8 cellular contexts compared by ENCODE assay signal in genomic region chr12:16346931-16347330, GRCh38. TPM values are rescaled to one million over a fixed set of nuclear protein-coding genes. Genes with fewer than 3 reads are reported as not detected.
DNase-seq lines count a peak whose midpoint lies in the region; TF ChIP-seq lines count a peak whose summit lies in the region.
"Had no signal": no experiment of that assay in that cellular context is flagged by ENCODE, and none has a peak within 500 bp of the region (broad histone marks: within the 10 kb centered on the region; RNA-seq: fewer than 3 reads in every experiment).

No MANE protein-coding gene starts in this region.

- H3K9me3 ChIP-seq in liver (ENCODE audit: control insufficient read depth in 4 of 4, low read length in 3 of 4) (peaks cover 0 to 1% (median 0%) of the 10 kb centered on the region in 4 donors), tibial nerve (no peaks in the 10 kb centered on the region)

- peaks cover 37% of the 10 kb centered on the region for H3K4me1 Mint-ChIP-seq in chondrocyte (ENCODE audit: low read depth)

- H3K9ac ChIP-seq in liver (ENCODE audit: low read depth in 1 of 2, low read length in 2 of 2), result peak overlapping the region in 1 of 2 donors; percentile 77

- TF ChIP-seq RAD21 in liver (IDR thresholded peaks at IDR 0.05), result no peak

- H3K27me3 Mint-ChIP-seq in chondrocyte (ENCODE audit: low read depth), result no peaks in the 10 kb centered on the region

- H3K27me3 ChIP-seq in liver (ENCODE audit: control insufficient read depth in 4 of 4, insufficient read depth in 4 of 4, low read length in 3 of 4) (no peaks in the 10 kb centered on the region), tibial nerve (no peaks in the 10 kb centered on the region)

- H3K9me3 Mint-ChIP-seq in chondrocyte (ENCODE audit: low read depth), result peaks cover 8% of the 10 kb centered on the region

- peak overlapping the region; percentile 84 to 93 for H3K27ac ChIP-seq in liver (ENCODE audit: low read depth in 1 of 2, low read length in 2 of 2)
- H3K27ac ChIP-seq in tibial nerve, result peak overlapping the region in 3 of 4 donors; percentile 25 to 73 (median 57)

- no peak overlapping the region for H3K27ac Mint-ChIP-seq in chondrocyte (ENCODE audit: unreplicated experiment)

- H3K36me3 ChIP-seq in liver (ENCODE audit: control insufficient read depth in 4 of 4, insufficient read depth in 3 of 4, low read depth in 1 of 4, low read length in 3 of 4) (peaks cover 0 to 2% (median 0%) of the 10 kb centered on the region in 4 donors), tibial nerve (no peaks in the 10 kb centered on the region)

- no peaks in the 10 kb centered on the region for H3K36me3 Mint-ChIP-seq in chondrocyte (ENCODE audit: low read depth)

- H3K4me3 ChIP-seq in NB4 (ENCODE audit: low read depth, low read length) (peak overlapping the region; percentile 97), liver (ENCODE audit: low read depth in 1 of 3, low read length in 3 of 3) (peak overlapping the region; percentile 66 to 96 (median 86)), tibial nerve (peak overlapping the region; percentile 26 to 50 (median 38))

- H3K4me3 Mint-ChIP-seq in chondrocyte (ENCODE audit: unreplicated experiment), result peak overlapping the region; percentile 84

- peaks cover 0 to 40% (median 19%) of the 10 kb centered on the region in 4 donors for H3K4me1 ChIP-seq in liver (ENCODE audit: control insufficient read depth in 4 of 4, insufficient read depth in 4 of 4, low read length in 3 of 4)
- peaks cover 0 to 13% (median 0%) of the 10 kb centered on the region in 4 donors for H3K4me1 ChIP-seq in tibial nerve

- no peak for TF ChIP-seq CTCF in NB4 (IDR thresholded peaks at IDR 0.05; ENCODE audit: low read depth, low read length)
- TF ChIP-seq CTCF in chondrocyte (IDR thresholded peaks at IDR 0.05), result no peak
- TF ChIP-seq CTCF in liver (IDR thresholded peaks at IDR 0.05; ENCODE audit: low read depth, low read length, missing input control), result no peak
- no peak for TF ChIP-seq CTCF in tibial nerve (IDR thresholded peaks at IDR 0.05)

- WGBS in liver, result 28% methylated on average over 6 of the region's 6 CpGs
- WGBS in tibial nerve, 2 donors, result 70% methylated on average over 6 of the region's 6 CpGs

- DNase-seq in NB4 (ENCODE audit: low read depth), result peak; percentile 26
- DNase-seq in chondrocyte (ENCODE audit: low spot score), result no peak
- no peak for DNase-seq in tibial nerve (ENCODE audit: low spot score in 2 of 2)
- no peak for DNase-seq in NCI-H146 (lab: John Stamatoyannopoulos, UW)
- no peak for DNase-seq in activated T-cell treated with anti-CD3 and anti-CD28 coated beads for 4 hours
- DNase-seq in SW 1271 (lab: John Stamatoyannopoulos, UW), result no peak
- DNase-seq: activated CD4-positive, alpha-beta T cell treated with anti-CD3 and anti-CD28 coated beads for 4 hours had no signal

- no peak for TF ChIP-seq EP300 in tibial nerve (IDR thresholded peaks at IDR 0.05)

- no peak for TF ChIP-seq POLR2A in NB4 (IDR thresholded peaks at IDR 0.05; ENCODE audit: extremely low read depth, insufficient read length)
- no peak for TF ChIP-seq POLR2A in tibial nerve (IDR thresholded peaks at IDR 0.05)

TF ChIP-seq in liver, 16 proteins besides CTCF, POLR2A, EP300 and RAD21:
- TF ChIP-seq SP1 (IDR thresholded peaks at IDR 0.05) (no peak), FOXA2 (IDR thresholded peaks at IDR 0.05) (peak; percentile 4), RXRA (IDR thresholded peaks at IDR 0.05) (peak in 1 of 2 donors; percentile 51), HNF4A (conservative IDR thresholded peaks at IDR 0.05) (peak; percentile 73 to 78), HNF4G (IDR thresholded peaks at IDR 0.05) (no peak), REST (IDR thresholded peaks at IDR 0.05) (no peak), TAF1 (conservative IDR thresholded peaks at IDR 0.05) (no peak)
- TF ChIP-seq, protein P1, sequence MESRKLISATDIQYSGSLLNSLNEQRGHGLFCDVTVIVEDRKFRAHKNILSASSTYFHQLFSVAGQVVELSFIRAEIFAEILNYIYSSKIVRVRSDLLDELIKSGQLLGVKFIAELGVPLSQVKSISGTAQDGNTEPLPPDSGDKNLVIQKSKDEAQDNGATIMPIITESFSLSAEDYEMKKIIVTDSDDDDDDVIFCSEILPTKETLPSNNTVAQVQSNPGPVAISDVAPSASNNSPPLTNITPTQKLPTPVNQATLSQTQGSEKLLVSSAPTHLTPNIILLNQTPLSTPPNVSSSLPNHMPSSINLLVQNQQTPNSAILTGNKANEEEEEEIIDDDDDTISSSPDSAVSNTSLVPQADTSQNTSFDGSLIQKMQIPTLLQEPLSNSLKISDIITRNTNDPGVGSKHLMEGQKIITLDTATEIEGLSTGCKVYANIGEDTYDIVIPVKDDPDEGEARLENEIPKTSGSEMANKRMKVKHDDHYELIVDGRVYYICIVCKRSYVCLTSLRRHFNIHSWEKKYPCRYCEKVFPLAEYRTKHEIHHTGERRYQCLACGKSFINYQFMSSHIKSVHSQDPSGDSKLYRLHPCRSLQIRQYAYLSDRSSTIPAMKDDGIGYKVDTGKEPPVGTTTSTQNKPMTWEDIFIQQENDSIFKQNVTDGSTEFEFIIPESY (IDR thresholded peaks at IDR 0.05), result peak; percentile 25
- TF ChIP-seq, protein P2, sequence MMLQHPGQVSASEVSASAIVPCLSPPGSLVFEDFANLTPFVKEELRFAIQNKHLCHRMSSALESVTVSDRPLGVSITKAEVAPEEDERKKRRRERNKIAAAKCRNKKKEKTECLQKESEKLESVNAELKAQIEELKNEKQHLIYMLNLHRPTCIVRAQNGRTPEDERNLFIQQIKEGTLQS (IDR thresholded peaks at IDR 0.05), result no peak

RNA-seq across cellular contexts. Expression of gene MGST1, which starts 0.5 kb away (rescaled TPM):
- total RNA-seq in chondrocyte, result 17.9 to 45.6 TPM (median 23.9 TPM) in 3 replicates
- total RNA-seq in liver, result 100 to 1,000 TPM in 1 of 2 donors, 10 to 100 TPM in 1; 84.6 to 274 TPM
- polyA plus RNA-seq in liver, result 1,000 to 10,000 TPM; 1,812 to 2,615 TPM
- total RNA-seq in tibial nerve, result 100 to 1,000 TPM in 3 of 4 donors, 10 to 100 TPM in 1; 61.2 to 301 (median 108) TPM

Comparison
In these comparisons a context has a peak if more than half of its experiments do, and no peak if none do; other contexts are left out.
1. H3K4me3 ChIP-seq: peak in every context shown above with its lines; median percentile 97 in NB4; 86 in liver; 38 in tibial nerve.